ENCODE assay signal across 12 cellular contexts in genomic region chr12:92973614-92974013, GRCh38. TPM values are rescaled to one million over a fixed set of nuclear protein-coding genes. Genes with fewer than 3 reads are reported as not detected.
DNase-seq lines count a peak whose midpoint lies in the region; ATAC-seq, FAIRE-seq and TF ChIP-seq lines count a peak whose summit lies in the region.
"Had no signal": no experiment of that assay in that cellular context is flagged by ENCODE, and none has a peak within 500 bp of the region (broad histone marks: within the 10 kb centered on the region; RNA-seq: fewer than 3 reads in every experiment).

No MANE protein-coding gene starts in this region.

- H3K4me3 ChIP-seq in astrocyte (ENCODE audit: insufficient read depth, low read depth, low read length), result no peak overlapping the region
- no peak overlapping the region for H3K4me3 ChIP-seq in CD8-positive, alpha-beta T cell (ENCODE audit: low read depth, low read length)
- H3K4me3 ChIP-seq: BLaER1 treated with 17β-estradiol and CSF1 and Interleukin-3, amounts not matched to agents 10 nM and 100 nM had no signal

- peaks cover 8% of the 10 kb centered on the region for H3K4me1 Mint-ChIP-seq in activated naive CD8-positive, alpha-beta T cell treated with anti-CD3 and anti-CD28 coated beads, Interleukin-2, amount 10 ng/mL, durations not matched to agents 7 days and 5 days
- peaks cover 15% of the 10 kb centered on the region for H3K4me1 Mint-ChIP-seq in activated naive CD8-positive, alpha-beta T cell treated with anti-CD3 and anti-CD28 coated beads, Interleukin-2, amount 50 U/mL, for 24 hours
- H3K4me1 Mint-ChIP-seq in astrocyte (ENCODE audit: low read depth, unreplicated experiment), result peaks cover 18% of the 10 kb centered on the region
- H3K4me1 Mint-ChIP-seq in CD8-positive, alpha-beta T cell (ENCODE audit: low read depth), result peaks cover 10% of the 10 kb centered on the region

- no peak for TF ChIP-seq CTCF in astrocyte (IDR thresholded peaks at IDR 0.05; ENCODE audit: insufficient read depth, low read depth, low read length)
- TF ChIP-seq CTCF in CD8-positive, alpha-beta T cell (IDR thresholded peaks at IDR 0.05), result no peak

- peaks cover 9% of the 10 kb centered on the region for H3K36me3 Mint-ChIP-seq in activated naive CD8-positive, alpha-beta T cell treated with anti-CD3 and anti-CD28 coated beads, Interleukin-2, amount 10 ng/mL, durations not matched to agents 7 days and 5 days
- H3K36me3 Mint-ChIP-seq in activated naive CD8-positive, alpha-beta T cell treated with anti-CD3 and anti-CD28 coated beads, Interleukin-2, amount 50 U/mL, for 24 hours (ENCODE audit: low read depth), result no peaks in the 10 kb centered on the region
- no peaks in the 10 kb centered on the region for H3K36me3 Mint-ChIP-seq in astrocyte (ENCODE audit: low read depth, unreplicated experiment)
- no peaks in the 10 kb centered on the region for H3K36me3 Mint-ChIP-seq in CD8-positive, alpha-beta T cell

- H3K4me2 ChIP-seq in astrocyte (ENCODE audit: low read length), result no peak overlapping the region

- H4K20me1 ChIP-seq in astrocyte (ENCODE audit: insufficient read depth, low read length), result no peaks in the 10 kb centered on the region
- H4K20me1 ChIP-seq: BLaER1 treated with 17β-estradiol and CSF1 and Interleukin-3, amounts not matched to agents 10 nM and 100 nM had no signal

- no peak for DNase-seq in activated naive CD8-positive, alpha-beta T cell treated with anti-CD3 and anti-CD28 coated beads, Interleukin-2, amount 10 ng/mL, durations not matched to agents 7 days and 5 days
- DNase-seq in activated naive CD8-positive, alpha-beta T cell treated with anti-CD3 and anti-CD28 coated beads, Interleukin-2, amount 50 U/mL, for 24 hours, result no peak
- DNase-seq in astrocyte (ENCODE audit: low read depth) (peak; percentile 75), stromal cell of bone marrow (ENCODE audit: low read depth) (peak; percentile 64), G401 (ENCODE audit: low spot score) (no peak), NCI-H2107 (lab: John Stamatoyannopoulos, UW) (no peak)
- no peak for DNase-seq in CD8-positive, alpha-beta T cell
- DNase-seq: activated gamma-delta T cell, NCI-H2081 treated with DMSO at 0.1 percent for 48 hours, nucleus accumbens had no signal

- H3K36me3 ChIP-seq in astrocyte (ENCODE audit: insufficient read depth, low read length), result no peaks in the 10 kb centered on the region
- H3K36me3 ChIP-seq in CD8-positive, alpha-beta T cell (ENCODE audit: insufficient read depth, low read length), result no peaks in the 10 kb centered on the region

- intact Hi-C loops in CD8-positive, alpha-beta T cell (cut with DNase I, micrococcal nuclease), result no loop called here

- no peaks in the 10 kb centered on the region for H3K79me2 ChIP-seq in astrocyte (ENCODE audit: insufficient read depth, low read length)

- no peaks in the 10 kb centered on the region for H3K27me3 ChIP-seq in astrocyte (ENCODE audit: insufficient read depth, low read length)
- H3K27me3 ChIP-seq in CD8-positive, alpha-beta T cell (ENCODE audit: insufficient read depth, low read length), result no peaks in the 10 kb centered on the region
- H3K27me3 ChIP-seq: BLaER1 treated with 17β-estradiol and CSF1 and Interleukin-3, amounts not matched to agents 10 nM and 100 nM had no signal

- H3K4me1 ChIP-seq in astrocyte (ENCODE audit: insufficient read depth, low read length), result peaks cover 20% of the 10 kb centered on the region
- H3K4me1 ChIP-seq in CD8-positive, alpha-beta T cell (ENCODE audit: insufficient read depth, low read length), result no peaks in the 10 kb centered on the region

- H3K27ac Mint-ChIP-seq in activated naive CD8-positive, alpha-beta T cell treated with anti-CD3 and anti-CD28 coated beads, Interleukin-2, amount 10 ng/mL, durations not matched to agents 7 days and 5 days, result peak overlapping the region; percentile 38
- no peak overlapping the region for H3K27ac Mint-ChIP-seq in activated naive CD8-positive, alpha-beta T cell treated with anti-CD3 and anti-CD28 coated beads, Interleukin-2, amount 50 U/mL, for 24 hours
- H3K27ac Mint-ChIP-seq in astrocyte (ENCODE audit: unreplicated experiment), result peak overlapping the region; percentile 59
- H3K27ac Mint-ChIP-seq in CD8-positive, alpha-beta T cell, result no peak overlapping the region

- no peak overlapping the region for H2AFZ ChIP-seq in astrocyte (ENCODE audit: low read depth, low read length)

- POLR2A ChIA-PET in activated naive CD8-positive, alpha-beta T cell treated with anti-CD3 and anti-CD28 coated beads, Interleukin-2, amount 10 ng/mL, durations not matched to agents 7 days and 5 days (lab: Charles Lee), result interaction anchor here (0.6 kb wide), 1 partner anchor 45 kb away, joined by 3 read pairs; the partner anchor contains the start of gene EEA1
- POLR2A ChIA-PET in CD8-positive, alpha-beta T cell (lab: Charles Lee), result no interaction called here

- no peak for ATAC-seq in activated naive CD8-positive, alpha-beta T cell treated with anti-CD3 and anti-CD28 coated beads, Interleukin-2, amount 10 ng/mL, durations not matched to agents 7 days and 5 days (ENCODE audit: low read depth)
- ATAC-seq in activated naive CD8-positive, alpha-beta T cell treated with anti-CD3 and anti-CD28 coated beads, Interleukin-2, amount 50 U/mL, for 24 hours, result no peak
- peak; percentile 62 for ATAC-seq in HG03378 (IDR thresholded peaks at IDR 0.05; ENCODE audit: unreplicated experiment)
- ATAC-seq in CD8-positive, alpha-beta T cell, result no peak

- no peak overlapping the region for H3K4me3 Mint-ChIP-seq in activated naive CD8-positive, alpha-beta T cell treated with anti-CD3 and anti-CD28 coated beads, Interleukin-2, amount 10 ng/mL, durations not matched to agents 7 days and 5 days
- no peak overlapping the region for H3K4me3 Mint-ChIP-seq in activated naive CD8-positive, alpha-beta T cell treated with anti-CD3 and anti-CD28 coated beads, Interleukin-2, amount 50 U/mL, for 24 hours
- no peak overlapping the region for H3K4me3 Mint-ChIP-seq in astrocyte (ENCODE audit: unreplicated experiment)
- no peak overlapping the region for H3K4me3 Mint-ChIP-seq in CD8-positive, alpha-beta T cell

- CTCF ChIA-PET in CD8-positive, alpha-beta T cell (lab: Charles Lee), result no interaction called here

- no peak for FAIRE-seq in astrocyte (lab: Jason Lieb, UNC)

- H3K9ac ChIP-seq in astrocyte (ENCODE audit: low read length), result no peak overlapping the region
- H3K9ac ChIP-seq: BLaER1 treated with 17β-estradiol and CSF1 and Interleukin-3, amounts not matched to agents 10 nM and 100 nM had no signal

- H3K9me3 ChIP-seq in astrocyte (ENCODE audit: insufficient read depth, low read depth, low read length), result peaks cover 7% of the 10 kb centered on the region
- H3K9me3 ChIP-seq in CD8-positive, alpha-beta T cell (ENCODE audit: low read length), result no peaks in the 10 kb centered on the region

- in situ Hi-C loops in G401 (cut with HindIII; ENCODE audit: low sequenced_read_pairs), result no loop called here

- H3K9me3 Mint-ChIP-seq in activated naive CD8-positive, alpha-beta T cell treated with anti-CD3 and anti-CD28 coated beads, Interleukin-2, amount 10 ng/mL, durations not matched to agents 7 days and 5 days, result peaks cover 6% of the 10 kb centered on the region
- H3K9me3 Mint-ChIP-seq in activated naive CD8-positive, alpha-beta T cell treated with anti-CD3 and anti-CD28 coated beads, Interleukin-2, amount 50 U/mL, for 24 hours, result peaks cover 5% of the 10 kb centered on the region
- peaks cover 3% of the 10 kb centered on the region for H3K9me3 Mint-ChIP-seq in astrocyte (ENCODE audit: unreplicated experiment)
- peaks cover 9% of the 10 kb centered on the region for H3K9me3 Mint-ChIP-seq in CD8-positive, alpha-beta T cell

- no peak overlapping the region for H3K27ac ChIP-seq in astrocyte (ENCODE audit: low read depth, low read length)
- no peak overlapping the region for H3K27ac ChIP-seq in CD8-positive, alpha-beta T cell (ENCODE audit: low read depth, low read length)

- H3K27me3 Mint-ChIP-seq in activated naive CD8-positive, alpha-beta T cell treated with anti-CD3 and anti-CD28 coated beads, Interleukin-2, amount 10 ng/mL, durations not matched to agents 7 days and 5 days, result peaks cover 4% of the 10 kb centered on the region
- peaks cover 1% of the 10 kb centered on the region for H3K27me3 Mint-ChIP-seq in activated naive CD8-positive, alpha-beta T cell treated with anti-CD3 and anti-CD28 coated beads, Interleukin-2, amount 50 U/mL, for 24 hours
- no peaks in the 10 kb centered on the region for H3K27me3 Mint-ChIP-seq in astrocyte (ENCODE audit: low read depth, unreplicated experiment)
- H3K27me3 Mint-ChIP-seq in CD8-positive, alpha-beta T cell (ENCODE audit: low read depth), result peaks cover 6% of the 10 kb centered on the region

RNA-seq across cellular contexts. Expression of gene EEA1, which starts 44.5 kb away (rescaled TPM):
- 10 to 100 TPM; 15.4 to 16.0 TPM for total RNA-seq in activated naive CD8-positive, alpha-beta T cell treated with anti-CD3 and anti-CD28 coated beads, Interleukin-2, amount 10 ng/mL, durations not matched to agents 7 days and 5 days
- 27.5 and 36.5 TPM in 2 replicates for total RNA-seq in astrocyte
- 1 to 10 TPM; 4.3 to 6.9 TPM for total RNA-seq in CD8-positive, alpha-beta T cell
- 7.6 and 10.0 TPM in 2 replicates for total RNA-seq in G401 (2014; rRNA removed; shearing (Covaris generic))

Comparison
In these comparisons a context has a peak if more than half of its experiments do, and no peak if none do; other contexts are left out.
1. H3K27ac Mint-ChIP-seq: peak in activated naive CD8-positive, alpha-beta T cell treated with anti-CD3 and anti-CD28 coated beads, Interleukin-2, amount 10 ng/mL, durations not matched to agents 7 days and 5 days (single experiment) and astrocyte (single experiment); none in activated naive CD8-positive, alpha-beta T cell treated with anti-CD3 and anti-CD28 coated beads, Interleukin-2, amount 50 U/mL, for 24 hours (single experiment) and CD8-positive, alpha-beta T cell (single experiment).
2. DNase-seq: peak in astrocyte (single experiment) and stromal cell of bone marrow (single experiment); none in activated naive CD8-positive, alpha-beta T cell treated with anti-CD3 and anti-CD28 coated beads, Interleukin-2, amount 10 ng/mL, durations not matched to agents 7 days and 5 days (single experiment), activated naive CD8-positive, alpha-beta T cell treated with anti-CD3 and anti-CD28 coated beads, Interleukin-2, amount 50 U/mL, for 24 hours (single experiment), CD8-positive, alpha-beta T cell (0 of 7), G401 (single experiment) and NCI-H2107 (single experiment).